In genomic region chr5:144547098-144547499, GRCh38 we compare ENCODE assay signal across 26 cellular contexts.
"Had no signal": no experiment of that assay in that cellular context is flagged by ENCODE, and none has a peak within 500 bp of the region (broad histone marks: within the 10 kb centered on the region; RNA-seq: fewer than 3 reads in every experiment).

No MANE protein-coding gene starts in this region.

- H3K27me3 ChIP-seq: adrenal gland, colonic mucosa, esophagus squamous epithelium, foreskin keratinocyte, sigmoid colon, upper lobe of right lung had no signal

- H3K4me3 ChIP-seq: adrenal gland, colonic mucosa, esophagus squamous epithelium, lower lobe of right lung, sigmoid colon, thoracic aorta, upper lobe of right lung had no signal

- H3K27ac ChIP-seq: adrenal gland, colonic mucosa, esophagus squamous epithelium, foreskin keratinocyte, lower lobe of right lung, sigmoid colon, thoracic aorta, upper lobe of right lung, WERI-Rb-1 had no signal

- H3K9me3 ChIP-seq: adrenal gland, colonic mucosa, esophagus squamous epithelium, lower lobe of right lung, sigmoid colon, thoracic aorta, upper lobe of right lung had no signal

- DNase-seq: activated CD4-positive, alpha-beta T cell treated with anti-CD3 and anti-CD28 coated beads, Interleukin-2, amount 50 U/mL, for 1 hour; activated CD4-positive, CD25-positive, alpha-beta regulatory T cell treated with anti-CD3 and anti-CD28 coated beads, Interleukin-2, amount 50 U/mL, for 72 hours; activated CD8-positive, alpha-beta T cell treated with anti-CD3 and anti-CD28 coated beads, Interleukin-2, amount 10 ng/mL, durations not matched to agents 7 days and 5 days; activated gamma-delta T cell treated with Interleukin-2 at 50 U/mL for 16 hours; activated T-cell treated with anti-CD3 and anti-CD28 coated beads, Interleukin-2, amount 50 U/mL, for 1 hour; adrenal gland; colonic mucosa; esophagus squamous epithelium; foreskin keratinocyte; lower lobe of right lung; naive thymus-derived CD4-positive, alpha-beta T cell; occipital lobe; retina; sigmoid colon; stimulated activated CD4-positive, alpha-beta T cell treated with anti-CD3 and anti-CD28 coated beads, Interleukin-2, amount 100 ng/mL, for 48 hours; stimulated activated CD8-positive, alpha-beta memory T cell treated with anti-CD3 and anti-CD28 coated beads, Interleukin-4, amount 100 ng/mL, for 48 hours; stimulated activated naive B cell treated with anti-CD40 and anti-IgM and Interleukin-4, amounts not matched to agents 10 μg/mL and 1 μg/mL and 100 μg/mL, for 72 hours; T-cell; upper lobe of right lung; WERI-Rb-1 had no signal

- H3K27ac Mint-ChIP-seq: activated CD8-positive, alpha-beta T cell treated with anti-CD3 and anti-CD28 coated beads, Interleukin-2, amount 10 ng/mL, durations not matched to agents 7 days and 5 days; activated naive CD4-positive, alpha-beta T cell treated with anti-CD3 and anti-CD28 coated beads, Interleukin-2, amount 50 U/mL, for 24 hours; naive thymus-derived CD4-positive, alpha-beta T cell; progenitor cell of endocrine pancreas; stimulated activated naive B cell treated with anti-CD40 and anti-IgM and Interleukin-4, amounts not matched to agents 10 μg/mL and 1 μg/mL and 100 μg/mL, for 72 hours; T-cell; T-helper 2 cell treated with Interferon-gamma antibody and Interleukin-4, amounts not matched to agents 5 μg/mL and 100 μg/mL, for 36 hours had no signal

- H3K9me3 Mint-ChIP-seq: neural crest cell had no signal

- ATAC-seq: activated CD8-positive, alpha-beta T cell treated with anti-CD3 and anti-CD28 coated beads, Interleukin-2, amount 10 ng/mL, durations not matched to agents 7 days and 5 days; foreskin keratinocyte; left lobe of liver; lower lobe of right lung; naive thymus-derived CD4-positive, alpha-beta T cell; stimulated activated naive B cell treated with anti-CD40 and anti-IgM and Interleukin-4, amounts not matched to agents 10 μg/mL and 1 μg/mL and 100 μg/mL, for 72 hours; T-cell; upper lobe of right lung had no signal

- H3K36me3 Mint-ChIP-seq: activated naive CD4-positive, alpha-beta T cell treated with anti-CD3 and anti-CD28 coated beads, Interleukin-2, amount 50 U/mL, for 24 hours; stimulated activated naive B cell treated with anti-CD40 and anti-IgM and Interleukin-4, amounts not matched to agents 10 μg/mL and 1 μg/mL and 100 μg/mL, for 72 hours; T-cell had no signal

- H3K36me3 ChIP-seq: adrenal gland, colonic mucosa, esophagus squamous epithelium, lower lobe of right lung, sigmoid colon, thoracic aorta, upper lobe of right lung, WERI-Rb-1 had no signal

- H3K4me1 ChIP-seq: adrenal gland, colonic mucosa, esophagus squamous epithelium, foreskin keratinocyte, lower lobe of right lung, sigmoid colon, upper lobe of right lung had no signal
